Comparison of ENCODE assay signal across 1 cellular context in genomic region chr16:88359008-88359407, GRCh38.
TF ChIP-seq lines count a peak whose summit lies in the region.

No MANE protein-coding gene starts in this region.

TF ChIP-seq in GM23338, 12 proteins besides CTCF, POLR2A, EP300 and RAD21 (continued from another document):
- TF ChIP-seq ZNF462 (CRISPR knock-in tag; IDR thresholded peaks at IDR 0.05) = no peak
- TF ChIP-seq JUNB (IDR thresholded peaks at IDR 0.05; ENCODE audit: unreplicated experiment) = no peak
- TF ChIP-seq POLR2AphosphoS5 (IDR thresholded peaks at IDR 0.05; ENCODE audit: low read depth) = no peak
- no peak for TF ChIP-seq STAT1 (IDR thresholded peaks at IDR 0.05; ENCODE audit: unreplicated experiment)
- TF ChIP-seq ETS1 (IDR thresholded peaks at IDR 0.05) = no peak
